1 cellular context compared by ENCODE assay signal in the genomic region with DNA sequence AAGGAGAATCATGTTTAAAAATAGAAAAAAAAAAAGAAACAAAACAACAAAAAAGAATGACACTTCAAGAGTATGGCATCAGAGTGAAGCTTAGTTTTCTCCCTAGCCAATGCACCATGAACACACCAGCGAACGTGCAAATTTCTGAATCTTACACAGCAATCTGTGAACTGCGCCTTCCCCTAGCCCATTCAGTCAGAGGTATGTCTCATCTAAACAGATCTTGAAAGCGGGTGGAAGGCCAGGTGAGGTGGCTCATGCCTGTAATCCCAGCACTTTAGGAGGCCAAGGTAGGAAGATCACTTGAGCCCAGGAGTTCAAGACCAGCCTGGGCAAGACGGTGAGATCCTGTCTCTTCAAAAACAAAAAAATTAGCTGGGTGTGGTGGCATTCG.
TF ChIP-seq lines count a peak whose summit lies in the region.

No MANE protein-coding gene starts in this region.

TF ChIP-seq in GM23338, 12 proteins besides CTCF, POLR2A, EP300 and RAD21 (continued from another document):
- TF ChIP-seq, protein P1, sequence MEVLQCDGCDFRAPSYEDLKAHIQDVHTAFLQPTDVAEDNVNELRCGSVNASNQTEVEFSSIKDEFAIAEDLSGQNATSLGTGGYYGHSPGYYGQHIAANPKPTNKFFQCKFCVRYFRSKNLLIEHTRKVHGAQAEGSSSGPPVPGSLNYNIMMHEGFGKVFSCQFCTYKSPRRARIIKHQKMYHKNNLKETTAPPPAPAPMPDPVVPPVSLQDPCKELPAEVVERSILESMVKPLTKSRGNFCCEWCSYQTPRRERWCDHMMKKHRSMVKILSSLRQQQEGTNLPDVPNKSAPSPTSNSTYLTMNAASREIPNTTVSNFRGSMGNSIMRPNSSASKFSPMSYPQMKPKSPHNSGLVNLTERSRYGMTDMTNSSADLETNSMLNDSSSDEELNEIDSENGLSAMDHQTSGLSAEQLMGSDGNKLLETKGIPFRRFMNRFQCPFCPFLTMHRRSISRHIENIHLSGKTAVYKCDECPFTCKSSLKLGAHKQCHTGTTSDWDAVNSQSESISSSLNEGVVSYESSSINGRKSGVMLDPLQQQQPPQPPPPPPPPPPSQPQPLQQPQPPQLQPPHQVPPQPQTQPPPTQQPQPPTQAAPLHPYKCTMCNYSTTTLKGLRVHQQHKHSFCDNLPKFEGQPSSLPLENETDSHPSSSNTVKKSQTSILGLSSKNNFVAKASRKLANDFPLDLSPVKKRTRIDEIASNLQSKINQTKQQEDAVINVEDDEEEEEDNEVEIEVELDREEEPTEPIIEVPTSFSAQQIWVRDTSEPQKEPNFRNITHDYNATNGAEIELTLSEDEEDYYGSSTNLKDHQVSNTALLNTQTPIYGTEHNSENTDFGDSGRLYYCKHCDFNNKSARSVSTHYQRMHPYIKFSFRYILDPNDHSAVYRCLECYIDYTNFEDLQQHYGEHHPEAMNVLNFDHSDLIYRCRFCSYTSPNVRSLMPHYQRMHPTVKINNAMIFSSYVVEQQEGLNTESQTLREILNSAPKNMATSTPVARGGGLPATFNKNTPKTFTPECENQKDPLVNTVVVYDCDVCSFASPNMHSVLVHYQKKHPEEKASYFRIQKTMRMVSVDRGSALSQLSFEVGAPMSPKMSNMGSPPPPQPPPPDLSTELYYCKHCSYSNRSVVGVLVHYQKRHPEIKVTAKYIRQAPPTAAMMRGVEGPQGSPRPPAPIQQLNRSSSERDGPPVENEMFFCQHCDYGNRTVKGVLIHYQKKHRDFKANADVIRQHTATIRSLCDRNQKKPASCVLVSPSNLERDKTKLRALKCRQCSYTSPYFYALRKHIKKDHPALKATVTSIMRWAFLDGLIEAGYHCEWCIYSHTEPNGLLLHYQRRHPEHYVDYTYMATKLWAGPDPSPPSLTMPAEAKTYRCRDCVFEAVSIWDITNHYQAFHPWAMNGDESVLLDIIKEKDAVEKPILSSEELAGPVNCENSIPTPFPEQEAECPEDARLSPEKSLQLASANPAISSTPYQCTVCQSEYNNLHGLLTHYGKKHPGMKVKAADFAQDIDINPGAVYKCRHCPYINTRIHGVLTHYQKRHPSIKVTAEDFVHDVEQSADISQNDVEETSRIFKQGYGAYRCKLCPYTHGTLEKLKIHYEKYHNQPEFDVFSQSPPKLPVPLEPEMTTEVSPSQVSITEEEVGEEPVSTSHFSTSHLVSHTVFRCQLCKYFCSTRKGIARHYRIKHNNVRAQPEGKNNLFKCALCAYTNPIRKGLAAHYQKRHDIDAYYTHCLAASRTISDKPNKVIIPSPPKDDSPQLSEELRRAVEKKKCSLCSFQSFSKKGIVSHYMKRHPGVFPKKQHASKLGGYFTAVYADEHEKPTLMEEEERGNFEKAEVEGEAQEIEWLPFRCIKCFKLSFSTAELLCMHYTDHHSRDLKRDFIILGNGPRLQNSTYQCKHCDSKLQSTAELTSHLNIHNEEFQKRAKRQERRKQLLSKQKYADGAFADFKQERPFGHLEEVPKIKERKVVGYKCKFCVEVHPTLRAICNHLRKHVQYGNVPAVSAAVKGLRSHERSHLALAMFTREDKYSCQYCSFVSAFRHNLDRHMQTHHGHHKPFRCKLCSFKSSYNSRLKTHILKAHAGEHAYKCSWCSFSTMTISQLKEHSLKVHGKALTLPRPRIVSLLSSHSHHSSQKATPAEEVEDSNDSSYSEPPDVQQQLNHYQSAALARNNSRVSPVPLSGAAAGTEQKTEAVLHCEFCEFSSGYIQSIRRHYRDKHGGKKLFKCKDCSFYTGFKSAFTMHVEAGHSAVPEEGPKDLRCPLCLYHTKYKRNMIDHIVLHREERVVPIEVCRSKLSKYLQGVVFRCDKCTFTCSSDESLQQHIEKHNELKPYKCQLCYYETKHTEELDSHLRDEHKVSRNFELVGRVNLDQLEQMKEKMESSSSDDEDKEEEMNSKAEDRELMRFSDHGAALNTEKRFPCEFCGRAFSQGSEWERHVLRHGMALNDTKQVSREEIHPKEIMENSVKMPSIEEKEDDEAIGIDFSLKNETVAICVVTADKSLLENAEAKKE (CRISPR knock-in tag; IDR thresholded peaks at IDR 0.05): no peak
- TF ChIP-seq, protein P2, sequence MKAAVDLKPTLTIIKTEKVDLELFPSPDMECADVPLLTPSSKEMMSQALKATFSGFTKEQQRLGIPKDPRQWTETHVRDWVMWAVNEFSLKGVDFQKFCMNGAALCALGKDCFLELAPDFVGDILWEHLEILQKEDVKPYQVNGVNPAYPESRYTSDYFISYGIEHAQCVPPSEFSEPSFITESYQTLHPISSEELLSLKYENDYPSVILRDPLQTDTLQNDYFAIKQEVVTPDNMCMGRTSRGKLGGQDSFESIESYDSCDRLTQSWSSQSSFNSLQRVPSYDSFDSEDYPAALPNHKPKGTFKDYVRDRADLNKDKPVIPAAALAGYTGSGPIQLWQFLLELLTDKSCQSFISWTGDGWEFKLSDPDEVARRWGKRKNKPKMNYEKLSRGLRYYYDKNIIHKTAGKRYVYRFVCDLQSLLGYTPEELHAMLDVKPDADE (IDR thresholded peaks at IDR 0.05): no peak
- TF ChIP-seq, protein P3, sequence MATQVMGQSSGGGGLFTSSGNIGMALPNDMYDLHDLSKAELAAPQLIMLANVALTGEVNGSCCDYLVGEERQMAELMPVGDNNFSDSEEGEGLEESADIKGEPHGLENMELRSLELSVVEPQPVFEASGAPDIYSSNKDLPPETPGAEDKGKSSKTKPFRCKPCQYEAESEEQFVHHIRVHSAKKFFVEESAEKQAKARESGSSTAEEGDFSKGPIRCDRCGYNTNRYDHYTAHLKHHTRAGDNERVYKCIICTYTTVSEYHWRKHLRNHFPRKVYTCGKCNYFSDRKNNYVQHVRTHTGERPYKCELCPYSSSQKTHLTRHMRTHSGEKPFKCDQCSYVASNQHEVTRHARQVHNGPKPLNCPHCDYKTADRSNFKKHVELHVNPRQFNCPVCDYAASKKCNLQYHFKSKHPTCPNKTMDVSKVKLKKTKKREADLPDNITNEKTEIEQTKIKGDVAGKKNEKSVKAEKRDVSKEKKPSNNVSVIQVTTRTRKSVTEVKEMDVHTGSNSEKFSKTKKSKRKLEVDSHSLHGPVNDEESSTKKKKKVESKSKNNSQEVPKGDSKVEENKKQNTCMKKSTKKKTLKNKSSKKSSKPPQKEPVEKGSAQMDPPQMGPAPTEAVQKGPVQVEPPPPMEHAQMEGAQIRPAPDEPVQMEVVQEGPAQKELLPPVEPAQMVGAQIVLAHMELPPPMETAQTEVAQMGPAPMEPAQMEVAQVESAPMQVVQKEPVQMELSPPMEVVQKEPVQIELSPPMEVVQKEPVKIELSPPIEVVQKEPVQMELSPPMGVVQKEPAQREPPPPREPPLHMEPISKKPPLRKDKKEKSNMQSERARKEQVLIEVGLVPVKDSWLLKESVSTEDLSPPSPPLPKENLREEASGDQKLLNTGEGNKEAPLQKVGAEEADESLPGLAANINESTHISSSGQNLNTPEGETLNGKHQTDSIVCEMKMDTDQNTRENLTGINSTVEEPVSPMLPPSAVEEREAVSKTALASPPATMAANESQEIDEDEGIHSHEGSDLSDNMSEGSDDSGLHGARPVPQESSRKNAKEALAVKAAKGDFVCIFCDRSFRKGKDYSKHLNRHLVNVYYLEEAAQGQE (IDR thresholded peaks at IDR 0.05; ENCODE audit: unreplicated experiment): no peak
- no peak for TF ChIP-seq EZH2phosphoT487 (IDR thresholded peaks at IDR 0.05; ENCODE audit: unreplicated experiment)
- no peak for TF ChIP-seq STAT1 (IDR thresholded peaks at IDR 0.05; ENCODE audit: unreplicated experiment)
- TF ChIP-seq POLR2AphosphoS5 (IDR thresholded peaks at IDR 0.05; ENCODE audit: low read depth): no peak
- no peak for TF ChIP-seq NANOG (IDR thresholded peaks at IDR 0.05; ENCODE audit: borderline replicate concordance)
- TF ChIP-seq ZNF331 (CRISPR knock-in tag; IDR thresholded peaks at IDR 0.05; ENCODE audit: low read depth): no peak
- no peak for TF ChIP-seq CREB1 (CRISPR knock-in tag; IDR thresholded peaks at IDR 0.05; ENCODE audit: low read depth)
- TF ChIP-seq EZH2 (IDR thresholded peaks at IDR 0.05; ENCODE audit: low read depth, unreplicated experiment): no peak
